Comparison of ENCODE assay signal across 11 cellular contexts in the genomic region with DNA sequence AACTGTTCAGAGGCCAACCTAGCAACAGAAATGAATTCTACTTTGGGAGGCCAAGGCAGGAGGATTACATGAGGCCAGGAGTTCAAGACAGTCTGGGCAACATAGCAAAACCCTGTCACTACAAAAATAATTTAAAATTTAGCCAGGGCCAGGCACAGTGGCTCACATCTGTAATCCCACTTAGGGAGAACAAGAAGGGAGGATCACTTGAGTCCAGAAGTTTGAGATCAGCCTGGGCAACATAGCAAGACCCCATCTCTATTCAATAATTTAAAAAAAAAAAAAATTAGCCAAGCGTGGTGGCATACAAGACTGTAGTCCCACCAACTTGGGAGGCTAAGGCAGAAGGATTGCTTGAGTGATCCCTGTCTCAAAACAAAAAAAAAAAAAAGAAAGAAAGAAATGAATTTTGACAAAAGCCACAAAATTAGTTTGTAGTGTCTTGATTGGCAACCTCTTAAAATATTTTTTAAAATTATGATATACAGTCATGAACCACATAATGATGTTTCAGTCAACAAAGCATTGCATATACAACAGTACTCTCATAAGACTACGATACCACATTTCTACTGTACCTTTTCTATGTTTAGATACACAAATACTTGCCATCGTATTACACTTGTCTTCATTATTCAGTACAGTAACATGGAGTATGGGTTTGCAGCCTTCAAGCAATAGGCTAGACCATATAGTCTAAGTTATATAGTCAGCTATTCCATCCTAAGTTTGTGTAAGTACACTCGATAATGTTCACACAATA.
"Had no signal": no experiment of that assay in that cellular context is flagged by ENCODE, and none has a peak within 500 bp of the region (broad histone marks: within the 10 kb centered on the region; RNA-seq: fewer than 3 reads in every experiment).

No MANE protein-coding gene starts in this region.

- H3K4me3 Mint-ChIP-seq: GM23338, H9, HFFc6 had no signal

- H3K36me3 ChIP-seq: HAP-1 had no signal

- H3K9me3 ChIP-seq: HAP-1 had no signal

- H2AFZ ChIP-seq: GM23248, GM23338 had no signal

- DNase-seq: GM23248, GOT3, H7, H9, HCEC 1CT, HFFc6 had no signal

- ATAC-seq: GM23338, HCT116 had no signal

- H3K27ac Mint-ChIP-seq: GM23338, H9, HFFc6 had no signal

- H3K4me1 ChIP-seq: HAP-1 had no signal

- H3K27ac ChIP-seq: GM23248 had no signal

- H3K4me2 ChIP-seq: GM23338 had no signal

- H3K4me3 ChIP-seq: GM23248, GM23338, HAP-1 had no signal

- FAIRE-seq: H1, H54 had no signal

- H3K9ac ChIP-seq: GM23248 had no signal
